In the genomic region with DNA sequence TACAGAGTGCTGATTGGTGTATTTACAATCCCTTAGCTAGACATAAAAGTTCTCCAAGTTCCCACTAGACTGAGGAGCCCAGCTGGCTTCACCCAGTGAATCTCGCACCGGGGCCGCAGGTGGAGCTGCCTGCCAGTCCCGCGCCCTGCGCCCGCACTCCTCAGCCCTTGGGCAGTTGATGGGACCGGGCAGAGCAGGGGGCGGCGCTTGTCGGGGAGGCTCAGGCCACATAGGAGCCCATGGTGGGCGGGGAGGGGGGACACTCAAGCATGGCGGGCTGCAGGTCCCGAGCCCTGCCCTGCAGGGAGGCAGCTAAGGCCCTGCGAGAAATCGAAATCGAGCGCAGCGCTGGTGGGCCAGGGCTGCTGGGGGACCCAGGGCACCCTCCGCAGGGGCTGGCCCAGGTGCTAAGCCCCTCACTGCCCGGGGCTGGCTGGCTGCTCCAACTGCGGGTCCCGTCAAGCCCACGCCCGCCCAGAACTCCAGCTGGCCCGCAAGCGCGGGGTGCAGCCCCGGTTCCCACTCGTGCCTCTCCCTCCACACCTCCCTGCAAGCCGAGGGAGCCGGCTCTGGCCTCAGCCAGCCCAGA, we compare ENCODE assay signal across 13 cellular contexts. TPM values are rescaled to one million over a fixed set of nuclear protein-coding genes. Genes with fewer than 3 reads are reported as not detected.
"Had no signal": no experiment of that assay in that cellular context is flagged by ENCODE, and none has a peak within 500 bp of the region (broad histone marks: within the 10 kb centered on the region; RNA-seq: fewer than 3 reads in every experiment).

No MANE protein-coding gene starts in this region.

RNA-seq across cellular contexts. Expression of gene CHRNA1, which starts 54.8 kb away (rescaled TPM):
- total RNA-seq: activated B cell treated with CpG ODN at 0.5 μM for 24 hours; activated CD4-positive, alpha-beta memory T cell treated with anti-CD3 and anti-CD28 coated beads for 36 hours; activated CD4-positive, alpha-beta memory T cell treated with anti-CD3 and anti-CD28 coated beads, Interleukin-2, amount 10 ng/mL, durations not matched to agents 7 days and 5 days; activated CD4-positive, alpha-beta T cell treated with anti-CD3 and anti-CD28 coated beads for 36 hours; activated CD4-positive, alpha-beta T cell treated with anti-CD3 and anti-CD28 coated beads, Interleukin-2, amount 10 ng/mL, durations not matched to agents 24 days and 14 days; activated CD4-positive, alpha-beta T cell treated with anti-CD3 and anti-CD28 coated beads, Interleukin-2, amount 10 ng/mL, durations not matched to agents 7 days and 5 days; activated CD8-positive, alpha-beta memory T cell treated with anti-CD3 and anti-CD28 coated beads for 36 hours; activated CD8-positive, alpha-beta memory T cell treated with anti-CD3 and anti-CD28 coated beads, Interleukin-2, amount 10 ng/mL, durations not matched to agents 7 days and 5 days; activated CD8-positive, alpha-beta T cell treated with anti-CD3 and anti-CD28 coated beads for 36 hours; activated CD8-positive, alpha-beta T cell treated with anti-CD3 and anti-CD28 coated beads, Interleukin-2, amount 10 ng/mL, durations not matched to agents 7 days and 5 days; T-helper 1 cell treated with Interleukin-12 subunit alpha and Interleukin-12 subunit beta and Interleukin-4 antibody, amounts not matched to agents 30 ng/mL and 1 ng/mL, for 36 hours; T-helper 2 cell treated with Interferon-gamma antibody and Interleukin-4, amounts not matched to agents 100 ng/mL and 5 ng/mL, for 36 hours; WTC11 had no signal
